Comparison of ENCODE assay signal across 8 cellular contexts in genomic region chr16:85688586-85689284, GRCh38. TPM values are rescaled to one million over a fixed set of nuclear protein-coding genes. Genes with fewer than 3 reads are reported as not detected.
DNase-seq lines count a peak whose midpoint lies in the region; TF ChIP-seq lines count a peak whose summit lies in the region.

TSS of gene GINS2 (minus strand) at chr16:85688954. CDS start at chr16:85688898, 56 bp downstream.

- no peaks in the 10 kb centered on the region for H3K36me3 ChIP-seq in neural progenitor cell
- H3K36me3 ChIP-seq in stomach = no peaks in the 10 kb centered on the region

- peaks cover 23% of the 10 kb centered on the region for H3K4me1 Mint-ChIP-seq in neural progenitor cell

- H4K20me1 ChIP-seq in neural progenitor cell (ENCODE audit: low read depth) = peaks cover 19% of the 10 kb centered on the region

- H3K4me3 Mint-ChIP-seq in neural progenitor cell = peak within 1 kb of the TSS; percentile 90

- intact Hi-C loops in stomach (cut with DNase I; ENCODE audit: low total_unique reads) = no loop called here

- H3K79me2 ChIP-seq in neural progenitor cell (ENCODE audit: low read depth) = peaks cover 45% of the 10 kb centered on the region

- H2AFZ ChIP-seq in neural progenitor cell (replicated peaks) = peak within 1 kb of the TSS; percentile 95

- H3K36me3 Mint-ChIP-seq in neural progenitor cell = peaks cover 13% of the 10 kb centered on the region

- peak; percentile 91 for DNase-seq in ELF-1 (ENCODE audit: low read depth, low spot score)
- peak; percentile 62 for DNase-seq in GOT3 (lab: John Stamatoyannopoulos, UW)
- DNase-seq in LNCaP clone FGC (ENCODE audit: low read depth) = peak; percentile 54
- DNase-seq in SHP77 treated with DMSO at 0.1 percent for 48 hours (lab: John Stamatoyannopoulos, UW) = peak; percentile 90
- peak; percentile 97 for DNase-seq in activated effector memory CD4-positive, alpha-beta T cell treated with anti-CD3 and anti-CD28 coated beads, Interleukin-2, amount 50 U/mL, for 16 hours
- peak; percentile 87 to 96 for DNase-seq in foreskin fibroblast
- peak; percentile 98 for DNase-seq in neural progenitor cell (ENCODE audit: low spot score)
- DNase-seq in stomach = peak; percentile 93

- H3K27me3 Mint-ChIP-seq in neural progenitor cell (ENCODE audit: insufficient read depth, low read depth) = peaks cover 8% of the 10 kb centered on the region

- H3K4me1 ChIP-seq in neural progenitor cell = peaks cover 14% of the 10 kb centered on the region
- H3K4me1 ChIP-seq in stomach = peaks cover 13 to 26% (median 21%) of the 10 kb centered on the region in 4 donors

- peak within 1 kb of the TSS; percentile 93 for H3K4me2 ChIP-seq in neural progenitor cell

- H3K9me3 Mint-ChIP-seq in neural progenitor cell = no peaks in the 10 kb centered on the region

- TF ChIP-seq EP300 in stomach (IDR thresholded peaks at IDR 0.05) = no peak

- no peak within 1 kb of the TSS for H3K27ac Mint-ChIP-seq in neural progenitor cell

- no peaks in the 10 kb centered on the region for H3F3A ChIP-seq in neural progenitor cell (ENCODE audit: low read depth)

- peak within 1 kb of the TSS; percentile 68 for H3K9ac ChIP-seq in neural progenitor cell

- H3K9me3 ChIP-seq in neural progenitor cell (ENCODE audit: low read depth) = no peaks in the 10 kb centered on the region
- no peaks in the 10 kb centered on the region for H3K9me3 ChIP-seq in stomach

- H3K27ac ChIP-seq in neural progenitor cell (no peak within 1 kb of the TSS), stomach (peak within 1 kb of the TSS in 1 of 5 donors; percentile 38)

- H3K4me3 ChIP-seq in LNCaP clone FGC (ENCODE audit: low read depth, low read length) = peak within 1 kb of the TSS; percentile 72
- peak within 1 kb of the TSS; percentile 69 to 72 for H3K4me3 ChIP-seq in foreskin fibroblast (ENCODE audit: low read depth in 1 of 2, low read length in 2 of 2)
- peak within 1 kb of the TSS; percentile 79 for H3K4me3 ChIP-seq in neural progenitor cell
- H3K4me3 ChIP-seq in stomach = peak within 1 kb of the TSS; percentile 63 to 93 (median 68)

- TF ChIP-seq POLR2A in stomach (IDR thresholded peaks at IDR 0.05) = no peak

- WGBS in stomach, 5 donors = 0 to 4% (median 2%) methylated on average over 11 to 86 of the region's 86 CpGs

- TF ChIP-seq CTCF in LNCaP clone FGC (IDR thresholded peaks at IDR 0.05; ENCODE audit: control insufficient read depth, extremely low read depth, insufficient read depth) = no peak
- TF ChIP-seq CTCF in foreskin fibroblast (IDR thresholded peaks at IDR 0.05; ENCODE audit: low read depth, low read length) = no peak
- no peak for TF ChIP-seq CTCF in neural progenitor cell (IDR thresholded peaks at IDR 0.05)
- TF ChIP-seq CTCF in stomach (IDR thresholded peaks at IDR 0.05) = no peak

- H3K27me3 ChIP-seq in neural progenitor cell = peaks cover 22% of the 10 kb centered on the region
- peaks cover 0 to 10% (median 10%) of the 10 kb centered on the region in 3 donors for H3K27me3 ChIP-seq in stomach

RNA-seq across cellular contexts. Expression of gene GINS2, which starts in this region (rescaled TPM):
- total RNA-seq in neural progenitor cell (ENCODE audit: low replicate concordance) = 47.9 and 51.9 TPM in 2 replicates
- 1 to 10 TPM in 3 of 5 donors, under 1 TPM in 1, not detected in 1; 0.87 to 2.0 (median 1.9) TPM for total RNA-seq in stomach
- 1 to 10 TPM; 1.5 to 3.6 (median 2.9) TPM for polyA plus RNA-seq in stomach

Comparison
In these comparisons a context has a peak if more than half of its experiments do, and no peak if none do; other contexts are left out.
1. RNA of gene GINS2 (total RNA-seq): 47.9 to 51.9 TPM in neural progenitor cell; 0.87 to 2.0 TPM in stomach; every median in the first group is over 10 times any median in the second.
2. Peak in every context shown above with its lines, with median percentiles within 50 percentile points of each other: DNase-seq and H3K4me3 ChIP-seq.